Comparison of ENCODE assay signal across 1 cellular context in the genomic region with DNA sequence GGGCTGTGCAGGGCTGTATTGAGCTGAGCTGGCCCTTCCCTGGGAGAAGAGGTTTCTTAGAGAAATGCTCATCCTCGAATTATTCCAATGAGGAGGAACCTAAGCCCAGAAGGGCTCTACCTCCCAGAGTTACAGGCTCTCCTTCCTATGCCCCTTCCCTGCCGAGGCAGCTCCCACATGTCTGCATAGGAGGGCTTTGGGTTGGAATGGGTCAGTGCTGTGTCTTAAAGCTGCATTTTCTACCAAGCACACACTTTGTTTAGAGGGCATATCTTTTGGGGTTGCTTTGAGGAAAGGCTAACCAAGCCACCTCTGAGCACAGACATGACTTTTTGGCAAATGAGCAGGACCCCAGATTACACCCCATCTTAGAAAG.
TF ChIP-seq lines count a peak whose summit lies in the region.

No MANE protein-coding gene starts in this region.

TF ChIP-seq in endothelial cell of umbilical vein, 7 proteins besides CTCF, POLR2A, EP300 and RAD21 (continued from another document):
- TF ChIP-seq GATA2 (IDR thresholded peaks at IDR 0.05; ENCODE audit: insufficient read depth, insufficient read length, low read depth, low read length) (no peak), MYC (IDR thresholded peaks at IDR 0.05; ENCODE audit: low read depth, low read length) (no peak)
